In the genomic region with DNA sequence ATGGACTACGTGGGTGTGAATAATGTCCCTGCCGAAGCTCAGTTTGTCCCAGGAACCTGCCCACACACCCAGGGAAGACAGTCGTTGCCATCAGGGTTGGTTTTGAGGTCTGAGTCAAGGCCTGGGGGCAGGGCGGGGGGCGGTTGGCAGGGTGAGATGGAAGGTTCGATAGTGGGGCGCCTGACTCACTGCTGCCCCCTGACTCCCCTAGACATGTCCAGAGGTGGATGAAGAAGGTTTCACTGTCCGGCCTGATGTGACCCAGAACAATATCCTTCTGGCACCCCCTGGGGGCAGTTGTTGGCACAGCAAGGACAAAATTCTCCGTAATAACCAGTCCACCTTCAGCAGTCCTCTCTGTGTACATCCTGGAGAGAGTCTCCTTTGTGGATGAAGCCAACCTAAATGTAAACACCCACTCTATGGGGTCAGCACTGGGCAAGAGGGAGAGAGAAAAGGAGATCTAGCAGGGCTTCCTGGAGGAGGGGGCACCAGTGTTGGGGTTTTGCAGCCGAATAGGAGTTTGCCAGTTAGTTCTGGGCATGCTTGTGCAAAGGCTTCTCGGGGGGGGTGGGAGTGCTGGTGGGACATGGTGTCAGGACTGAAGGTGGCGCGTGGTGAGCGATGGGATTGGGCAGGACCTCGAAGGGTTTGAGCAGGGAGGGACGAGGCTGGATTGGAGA, we compare ENCODE assay signal across 1 cellular context.
TF ChIP-seq lines count a peak whose summit lies in the region.

No MANE protein-coding gene starts in this region.

TF ChIP-seq in endothelial cell of umbilical vein, 7 proteins besides CTCF, POLR2A, EP300 and RAD21:
- TF ChIP-seq POLR2AphosphoS5 (IDR thresholded peaks at IDR 0.05; ENCODE audit: insufficient read depth, low read depth, low read length) (no peak), GATA2 (IDR thresholded peaks at IDR 0.05; ENCODE audit: insufficient read depth, insufficient read length, low read depth, low read length) (no peak), MYC (IDR thresholded peaks at IDR 0.05; ENCODE audit: low read depth, low read length) (no peak), FOS (IDR thresholded peaks at IDR 0.05; ENCODE audit: borderline replicate concordance, insufficient read depth, low read length) (no peak), JUN (IDR thresholded peaks at IDR 0.05; ENCODE audit: borderline replicate concordance, insufficient read depth, insufficient read length, low read depth) (no peak), EZH2 (IDR thresholded peaks at IDR 0.05; ENCODE audit: borderline replicate concordance, low read depth, low read length, severe bottlenecking) (no peak)
- TF ChIP-seq, protein P1, sequence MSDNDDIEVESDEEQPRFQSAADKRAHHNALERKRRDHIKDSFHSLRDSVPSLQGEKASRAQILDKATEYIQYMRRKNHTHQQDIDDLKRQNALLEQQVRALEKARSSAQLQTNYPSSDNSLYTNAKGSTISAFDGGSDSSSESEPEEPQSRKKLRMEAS (IDR thresholded peaks at IDR 0.05; ENCODE audit: insufficient read depth, insufficient read length), result no peak
